Comparison of ENCODE assay signal across 8 cellular contexts in the genomic region with DNA sequence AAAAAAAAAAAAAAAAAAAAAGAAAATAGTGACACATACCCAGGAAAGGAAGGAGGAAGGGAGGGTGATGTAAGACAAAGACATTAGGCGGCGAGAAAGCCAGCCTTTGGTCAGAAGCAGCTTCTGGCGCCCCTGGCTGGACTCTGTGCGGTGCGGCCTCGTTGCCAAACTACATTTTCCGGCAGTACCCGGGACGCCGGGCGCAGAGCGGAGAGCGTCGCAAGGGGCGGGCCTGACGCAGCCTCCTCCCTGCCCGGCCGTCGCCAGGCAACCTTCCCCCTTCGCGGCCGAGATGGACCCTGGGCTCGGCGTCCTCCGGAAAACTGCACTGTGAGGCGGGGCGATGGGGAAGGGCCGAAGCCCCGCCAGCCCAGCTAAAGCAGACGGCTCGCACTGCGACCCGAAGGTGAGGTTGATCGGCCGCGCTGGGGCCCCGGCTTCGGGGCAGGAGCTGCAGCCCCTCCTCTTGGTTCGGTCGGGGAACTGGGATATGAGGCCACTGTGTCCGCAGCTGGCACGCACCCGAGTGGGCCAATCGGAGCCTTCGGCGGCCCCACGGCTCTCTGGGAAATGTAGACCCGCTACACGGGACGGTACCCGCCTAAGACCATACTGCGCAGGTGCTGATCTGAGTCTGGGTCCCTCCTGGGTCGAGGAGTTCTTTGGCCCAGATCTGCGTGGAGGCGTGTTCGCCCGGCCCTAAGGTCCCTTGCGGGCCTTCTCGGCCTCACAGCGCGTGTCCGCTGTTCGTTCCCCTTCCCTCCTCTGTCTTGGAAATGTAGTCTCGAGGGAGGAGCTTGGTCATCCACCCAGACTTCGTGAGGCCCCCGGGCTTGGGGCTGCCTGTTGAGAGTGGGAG. TPM values are rescaled to one million over a fixed set of nuclear protein-coding genes. Genes with fewer than 3 reads are reported as not detected.
DNase-seq lines count a peak whose midpoint lies in the region; ATAC-seq and TF ChIP-seq lines count a peak whose summit lies in the region.

No MANE protein-coding gene starts in this region.

- H3K4me1 ChIP-seq in ectodermal cell (ENCODE audit: control insufficient read depth, insufficient read depth, low read length) (peaks cover 12% of the 10 kb centered on the region), mesendoderm (ENCODE audit: control insufficient read depth, low read depth, low read length) (peaks cover 3% of the 10 kb centered on the region)

- DNase-seq in AG09309 (ENCODE audit: low read depth) = peak; percentile 49
- DNase-seq in activated CD4-positive, alpha-beta T cell treated with anti-CD3 and anti-CD28 coated beads, Interleukin-2, amount 10 ng/mL, durations not matched to agents 7 days and 5 days = peak; percentile 83
- peak; percentile 97 for DNase-seq in mesendoderm
- DNase-seq in stimulated activated CD8-positive, alpha-beta memory T cell treated with anti-CD3 and anti-CD28 coated beads, Interleukin-4, amount 100 ng/mL, for 48 hours = peak; percentile 88
- DNase-seq in NCI-H82 treated with DMSO at 0.1 percent for 48 hours (lab: John Stamatoyannopoulos, UW; ENCODE audit: unreplicated experiment) = no peak

- H3K79me1 ChIP-seq in mesendoderm (ENCODE audit: low read length) = peaks cover 2% of the 10 kb centered on the region

- TF ChIP-seq CTCF in AG09309 (IDR thresholded peaks at IDR 0.05; ENCODE audit: control insufficient read depth, insufficient read depth, low read depth, low read length, missing control alignments) = no peak

- H3K4ac ChIP-seq in mesendoderm (ENCODE audit: low read depth, low read length) = no peak overlapping the region

- H3K27ac ChIP-seq in ectodermal cell (ENCODE audit: insufficient read depth, low read depth, low read length, poor library complexity, severe bottlenecking) (peak overlapping the region; percentile 87), mesendoderm (ENCODE audit: low read depth, low read length) (peak overlapping the region; percentile 88)

- no peak overlapping the region for H4K5ac ChIP-seq in mesendoderm (ENCODE audit: low read length)

- H3K27me3 ChIP-seq in ectodermal cell (ENCODE audit: control insufficient read depth, insufficient read depth, low read length, poor library complexity, severe bottlenecking) (no peaks in the 10 kb centered on the region), mesendoderm (ENCODE audit: insufficient read depth, low read length, poor library complexity) (no peaks in the 10 kb centered on the region)

- peak overlapping the region; percentile 95 for H3K4me3 Mint-ChIP-seq in activated CD4-positive, alpha-beta T cell treated with anti-CD3 and anti-CD28 coated beads, Interleukin-2, amount 10 ng/mL, durations not matched to agents 7 days and 5 days

- H3K27ac Mint-ChIP-seq in activated CD4-positive, alpha-beta T cell treated with anti-CD3 and anti-CD28 coated beads, Interleukin-2, amount 10 ng/mL, durations not matched to agents 7 days and 5 days = peak overlapping the region; percentile 99

- peak overlapping the region; percentile 55 for H3K18ac ChIP-seq in mesendoderm (ENCODE audit: low read length)

- H3K23ac ChIP-seq in mesendoderm (ENCODE audit: low read length) = no peak overlapping the region

- WGBS in ectodermal cell, 2 experiments = 0% methylated on average over 66 of the region's 66 CpGs
- no CpG with 5 or more reads among the region's 66 CpGs for WGBS in mesendoderm (ENCODE audit: extremely low coverage, insufficient coverage, low lambda C conversion rate)

- H3K4me3 ChIP-seq in AG09309 (ENCODE audit: control insufficient read depth, low read depth, low read length) (peak overlapping the region; percentile 90), ectodermal cell (ENCODE audit: insufficient read depth, low read depth, low read length) (peak overlapping the region; percentile 83), mesendoderm (ENCODE audit: low read length) (peak overlapping the region; percentile 72)

- H2BK15ac ChIP-seq in mesendoderm (replicated peaks; ENCODE audit: low read depth) = no peak overlapping the region

- H3K79me2 ChIP-seq in mesendoderm (ENCODE audit: control insufficient read depth, insufficient read depth, low read length) = no peaks in the 10 kb centered on the region

- peak overlapping the region; percentile 82 for H4K8ac ChIP-seq in mesendoderm (ENCODE audit: low read depth, low read length)

- no peaks in the 10 kb centered on the region for H3K9me3 ChIP-seq in ectodermal cell (ENCODE audit: control insufficient read depth, low read length)

- no peak overlapping the region for H2AK5ac ChIP-seq in mesendoderm (ENCODE audit: low read length)

- H3K36me3 Mint-ChIP-seq in activated CD4-positive, alpha-beta T cell treated with anti-CD3 and anti-CD28 coated beads, Interleukin-2, amount 10 ng/mL, durations not matched to agents 7 days and 5 days (ENCODE audit: low read depth) = peaks cover 11% of the 10 kb centered on the region

- peak overlapping the region; percentile 92 for H3K56ac ChIP-seq in mesendoderm (ENCODE audit: low read length)

- peak overlapping the region; percentile 68 for H3K4me2 ChIP-seq in mesendoderm (ENCODE audit: low read length)

- no peaks in the 10 kb centered on the region for H3K27me3 Mint-ChIP-seq in activated CD4-positive, alpha-beta T cell treated with anti-CD3 and anti-CD28 coated beads, Interleukin-2, amount 10 ng/mL, durations not matched to agents 7 days and 5 days

- peak overlapping the region; percentile 88 for H3K9ac ChIP-seq in mesendoderm (ENCODE audit: low read length)

- peaks cover 46% of the 10 kb centered on the region for H3K4me1 Mint-ChIP-seq in activated CD4-positive, alpha-beta T cell treated with anti-CD3 and anti-CD28 coated beads, Interleukin-2, amount 10 ng/mL, durations not matched to agents 7 days and 5 days

- H3K9me3 Mint-ChIP-seq in activated CD4-positive, alpha-beta T cell treated with anti-CD3 and anti-CD28 coated beads, Interleukin-2, amount 10 ng/mL, durations not matched to agents 7 days and 5 days = no peaks in the 10 kb centered on the region

- POLR2A ChIA-PET in activated CD4-positive, alpha-beta T cell treated with anti-CD3 and anti-CD28 coated beads, Interleukin-2, amount 10 ng/mL, durations not matched to agents 7 days and 5 days (lab: Charles Lee) = interaction anchor here (1.0 to 1.9 kb wide), 2 partner anchors 15 to 55 kb away, joined by 3 to 5 read pairs; a partner anchor contains a TSS

- ATAC-seq in GM19328 (IDR thresholded peaks at IDR 0.05; ENCODE audit: unreplicated experiment) (peak; percentile 38), HG03469 (IDR thresholded peaks at IDR 0.05; ENCODE audit: unreplicated experiment) (peak; percentile 19)

- H3K36me3 ChIP-seq in ectodermal cell (ENCODE audit: control insufficient read depth, insufficient read depth, low read length) (peaks cover 8% of the 10 kb centered on the region), mesendoderm (ENCODE audit: control insufficient read depth, insufficient read depth, low read length) (peaks cover 1% of the 10 kb centered on the region)

- CTCF ChIA-PET in activated CD4-positive, alpha-beta T cell treated with anti-CD3 and anti-CD28 coated beads, Interleukin-2, amount 10 ng/mL, durations not matched to agents 7 days and 5 days (lab: Charles Lee) = interaction anchor here (1.3 to 7.4 kb wide), 3 partner anchors 57 to 92 kb away, joined by 4 to 72 read pairs (median 8); a partner anchor contains a TSS

- peak overlapping the region; percentile 48 for H2BK5ac ChIP-seq in mesendoderm (ENCODE audit: low read length)

- no peak overlapping the region for H2BK120ac ChIP-seq in mesendoderm (ENCODE audit: low read depth, low read length)

RNA-seq across cellular contexts. Expression of a gene that starts 2.3 kb away (rescaled TPM):
- total RNA-seq in activated CD4-positive, alpha-beta T cell treated with anti-CD3 and anti-CD28 coated beads, Interleukin-2, amount 10 ng/mL, durations not matched to agents 7 days and 5 days = 10 to 100 TPM; 28.6 to 33.1 TPM
- 27.4 TPM for polyA plus RNA-seq in ectodermal cell (2013, experiment 1 of 4)
- polyA plus RNA-seq in ectodermal cell (2013, experiment 2 of 4) = 29.9 TPM
- polyA plus RNA-seq in ectodermal cell (2013, experiment 3 of 4) = 23.0 TPM
- 26.1 TPM for polyA plus RNA-seq in ectodermal cell (2013, experiment 4 of 4)
- polyA plus RNA-seq in mesendoderm (2013, experiment 1 of 2) = 6.5 TPM
- polyA plus RNA-seq in mesendoderm (2013, experiment 2 of 2) = 6.3 TPM

RNA-seq across cellular contexts. Expression of a gene that starts 17.0 kb away (rescaled TPM):
- 10 to 100 TPM; 82.8 to 96.0 TPM for total RNA-seq in activated CD4-positive, alpha-beta T cell treated with anti-CD3 and anti-CD28 coated beads, Interleukin-2, amount 10 ng/mL, durations not matched to agents 7 days and 5 days
- polyA plus RNA-seq in ectodermal cell (2013, experiment 1 of 4) = 105 TPM
- polyA plus RNA-seq in ectodermal cell (2013, experiment 2 of 4) = 105 TPM
- 86.3 TPM for polyA plus RNA-seq in ectodermal cell (2013, experiment 3 of 4)
- polyA plus RNA-seq in ectodermal cell (2013, experiment 4 of 4) = 90.7 TPM
- polyA plus RNA-seq in mesendoderm (2013, experiment 1 of 2) = 86.4 TPM
- 88.0 TPM for polyA plus RNA-seq in mesendoderm (2013, experiment 2 of 2)

RNA-seq across cellular contexts. Expression of a gene that starts 20.5 kb away (rescaled TPM):
- total RNA-seq in activated CD4-positive, alpha-beta T cell treated with anti-CD3 and anti-CD28 coated beads, Interleukin-2, amount 10 ng/mL, durations not matched to agents 7 days and 5 days = 100 to 1,000 TPM; 128 to 137 TPM
- polyA plus RNA-seq in ectodermal cell (2013, experiment 1 of 4) = 109 TPM
- 111 TPM for polyA plus RNA-seq in ectodermal cell (2013, experiment 2 of 4)
- 106 TPM for polyA plus RNA-seq in ectodermal cell (2013, experiment 3 of 4)
- polyA plus RNA-seq in ectodermal cell (2013, experiment 4 of 4) = 125 TPM
- polyA plus RNA-seq in mesendoderm (2013, experiment 1 of 2) = 60.0 TPM
- polyA plus RNA-seq in mesendoderm (2013, experiment 2 of 2) = 58.5 TPM

RNA-seq across cellular contexts. Expression of a gene that starts 31.5 kb away (rescaled TPM):
- 100 to 1,000 TPM; 457 to 560 TPM for total RNA-seq in activated CD4-positive, alpha-beta T cell treated with anti-CD3 and anti-CD28 coated beads, Interleukin-2, amount 10 ng/mL, durations not matched to agents 7 days and 5 days
- 1,177 TPM for polyA plus RNA-seq in ectodermal cell (2013, experiment 1 of 4)
- 1,248 TPM for polyA plus RNA-seq in ectodermal cell (2013, experiment 2 of 4)
- polyA plus RNA-seq in ectodermal cell (2013, experiment 3 of 4) = 686 TPM
- 770 TPM for polyA plus RNA-seq in ectodermal cell (2013, experiment 4 of 4)
- 1,044 TPM for polyA plus RNA-seq in mesendoderm (2013, experiment 1 of 2)
- 1,033 TPM for polyA plus RNA-seq in mesendoderm (2013, experiment 2 of 2)

RNA-seq across cellular contexts. Expression of a gene that starts 55.8 kb away (rescaled TPM):
- 10 to 100 TPM; 17.9 to 19.9 TPM for total RNA-seq in activated CD4-positive, alpha-beta T cell treated with anti-CD3 and anti-CD28 coated beads, Interleukin-2, amount 10 ng/mL, durations not matched to agents 7 days and 5 days
- 19.6 TPM for polyA plus RNA-seq in ectodermal cell (2013, experiment 1 of 4)
- polyA plus RNA-seq in ectodermal cell (2013, experiment 2 of 4) = 18.5 TPM
- polyA plus RNA-seq in ectodermal cell (2013, experiment 3 of 4) = 18.4 TPM
- polyA plus RNA-seq in ectodermal cell (2013, experiment 4 of 4) = 18.6 TPM
- 13.0 TPM for polyA plus RNA-seq in mesendoderm (2013, experiment 1 of 2)
- 12.6 TPM for polyA plus RNA-seq in mesendoderm (2013, experiment 2 of 2)
